Comparison of ENCODE assay signal across 8 cellular contexts in genomic region chr6:3209114-3210023, GRCh38. TPM values are rescaled to one million over a fixed set of nuclear protein-coding genes. Genes with fewer than 3 reads are reported as not detected.
DNase-seq lines count a peak whose midpoint lies in the region; ATAC-seq and TF ChIP-seq lines count a peak whose summit lies in the region.

No MANE protein-coding gene starts in this region.

- H3K36me3 Mint-ChIP-seq in activated T-cell treated with anti-CD3 and anti-CD28 coated beads, Interleukin-2, amount 50 U/mL, for 72 hours (ENCODE audit: insufficient read depth in 2 of 2) = peaks cover 0 to 4% of the 10 kb centered on the region in 2 donors

- no peaks in the 10 kb centered on the region for H3K36me3 ChIP-seq in heart right ventricle

- ATAC-seq in HG02623 (IDR thresholded peaks at IDR 0.05; ENCODE audit: unreplicated experiment) (peak; percentile 40), heart right ventricle (peak; percentile 53 to 79 (median 70)), HG03520 (IDR thresholded peaks at IDR 0.05; ENCODE audit: unreplicated experiment) (no peak)
- peak; percentile 88 to 90 for ATAC-seq in activated T-cell treated with anti-CD3 and anti-CD28 coated beads, Interleukin-2, amount 50 U/mL, for 72 hours (replicated peaks in 1 of 2)

- no peak overlapping the region for H3K4me3 ChIP-seq in heart right ventricle

- peak overlapping the region; percentile 81 to 86 for H3K4me3 Mint-ChIP-seq in activated T-cell treated with anti-CD3 and anti-CD28 coated beads, Interleukin-2, amount 50 U/mL, for 72 hours

- DNase-seq in GM13977 (ENCODE audit: low spot score) = no peak
- peak; percentile 87 for DNase-seq in NCI-H510A (lab: John Stamatoyannopoulos, UW)
- DNase-seq in activated T-cell treated with anti-CD3 and anti-CD28 coated beads, Interleukin-2, amount 50 U/mL, for 72 hours = peak; percentile 65 to 69
- DNase-seq in heart right ventricle = no peak
- DNase-seq in stimulated activated CD4-positive, alpha-beta T cell treated with anti-CD3 and anti-CD28 coated beads, Interleukin-12 subunit alpha, Interleukin-12 subunit beta, amount 100 ng/mL, for 4 hours = peak; percentile 53
- no peak for DNase-seq in NCI-H2081 (lab: John Stamatoyannopoulos, UW)

- H3K27me3 Mint-ChIP-seq in activated T-cell treated with anti-CD3 and anti-CD28 coated beads, Interleukin-2, amount 50 U/mL, for 72 hours (ENCODE audit: low read depth) = peaks cover 52% of the 10 kb centered on the region

- peak overlapping the region; percentile 82 for H3K27ac Mint-ChIP-seq in activated T-cell treated with anti-CD3 and anti-CD28 coated beads, Interleukin-2, amount 50 U/mL, for 72 hours

- TF ChIP-seq CTCF in GM13977 (IDR thresholded peaks at IDR 0.05; ENCODE audit: extremely low read depth, insufficient read depth, missing control alignments) = peak; percentile 40
- TF ChIP-seq CTCF in heart right ventricle (IDR thresholded peaks at IDR 0.05) = peak in 1 of 9 donors; percentile 23

- peaks cover 0 to 16% (median 0%) of the 10 kb centered on the region in 9 donors for H3K4me1 ChIP-seq in heart right ventricle

- in situ Hi-C loops in GM13977 (cut with MboI; ENCODE audit: low pct_unique_long_range_greater_than_20kb, low sequenced_read_pairs, unreplicated experiment) = no loop called here

- 56 to 60% methylated on average over 17 of the region's 17 CpGs for WGBS in heart right ventricle, 2 donors

- peaks cover 0 to 16% (median 6%) of the 10 kb centered on the region in 7 donors for H3K27me3 ChIP-seq in heart right ventricle

- no peaks in the 10 kb centered on the region for H3K9me3 Mint-ChIP-seq in activated T-cell treated with anti-CD3 and anti-CD28 coated beads, Interleukin-2, amount 50 U/mL, for 72 hours

- H3K4me1 Mint-ChIP-seq in activated T-cell treated with anti-CD3 and anti-CD28 coated beads, Interleukin-2, amount 50 U/mL, for 72 hours (ENCODE audit: low read depth) = peaks cover 25% of the 10 kb centered on the region

- H3K9me3 ChIP-seq in heart right ventricle = peaks cover 0 to 7% (median 0%) of the 10 kb centered on the region in 11 donors

- intact Hi-C loops in heart right ventricle (cut with DNase I) = no loop called here

- peak overlapping the region in 1 of 10 donors; percentile 36 for H3K27ac ChIP-seq in heart right ventricle

RNA-seq across cellular contexts. Expression of gene TUBB2B, which starts 18.1 kb away (rescaled TPM):
- total RNA-seq in activated T-cell treated with anti-CD3 and anti-CD28 coated beads, Interleukin-2, amount 50 U/mL, for 72 hours = under 1 TPM in 1 of 2 donors, not detected in 1; 0.35 TPM
- total RNA-seq in heart right ventricle = 1 to 10 TPM in 5 of 10 donors, under 1 TPM in 5; 0.28 to 3.6 (median 0.94) TPM
- polyA plus RNA-seq in heart right ventricle = 1 to 10 TPM in 1 of 2 donors, under 1 TPM in 1; 0.59 to 3.4 TPM

RNA-seq across cellular contexts. Expression of gene PSMG4, which starts 49.4 kb away (rescaled TPM):
- 10 to 100 TPM; 21.8 to 29.1 TPM for total RNA-seq in activated T-cell treated with anti-CD3 and anti-CD28 coated beads, Interleukin-2, amount 50 U/mL, for 72 hours
- 10 to 100 TPM in 5 of 10 donors, 1 to 10 TPM in 5; 8.1 to 10.8 (median 10.0) TPM for total RNA-seq in heart right ventricle
- 10 to 100 TPM; 14.0 to 38.6 TPM for polyA plus RNA-seq in heart right ventricle

RNA-seq across cellular contexts. Expression of gene TUBB2A, which starts 52.0 kb away (rescaled TPM):
- 1 to 10 TPM; 2.3 to 2.8 TPM for total RNA-seq in activated T-cell treated with anti-CD3 and anti-CD28 coated beads, Interleukin-2, amount 50 U/mL, for 72 hours
- 10 to 100 TPM in 9 of 10 donors, 1 to 10 TPM in 1; 7.0 to 49.6 (median 17.5) TPM for total RNA-seq in heart right ventricle
- 10 to 100 TPM; 10.2 to 59.3 TPM for polyA plus RNA-seq in heart right ventricle

Comparison
In these comparisons a context has a peak if more than half of its experiments do, and no peak if none do; other contexts are left out.
1. DNase-seq: peak in NCI-H510A (single experiment), activated T-cell treated with anti-CD3 and anti-CD28 coated beads, Interleukin-2, amount 50 U/mL, for 72 hours (2 of 2) and stimulated activated CD4-positive, alpha-beta T cell treated with anti-CD3 and anti-CD28 coated beads, Interleukin-12 subunit alpha, Interleukin-12 subunit beta, amount 100 ng/mL, for 4 hours (single experiment); none in GM13977 (single experiment), heart right ventricle (0 of 2) and NCI-H2081 (0 of 2).